12 cellular contexts compared by ENCODE assay signal in genomic region chr3:16301490-16301889, GRCh38. TPM values are rescaled to one million over a fixed set of nuclear protein-coding genes. Genes with fewer than 3 reads are reported as not detected.
DNase-seq lines count a peak whose midpoint lies in the region; ATAC-seq and TF ChIP-seq lines count a peak whose summit lies in the region.
"Had no signal": no experiment of that assay in that cellular context is flagged by ENCODE, and none has a peak within 500 bp of the region (broad histone marks: within the 10 kb centered on the region; RNA-seq: fewer than 3 reads in every experiment).

No MANE protein-coding gene starts in this region.

- no peaks in the 10 kb centered on the region for H4K20me1 ChIP-seq in Loucy (ENCODE audit: insufficient read depth, low read length, poor library complexity, severe bottlenecking)

- no peaks in the 10 kb centered on the region for H3K9me2 ChIP-seq in Loucy (replicated peaks; ENCODE audit: low read depth, low read length)

- H3K27me3 Mint-ChIP-seq in CD8-positive, alpha-beta memory T cell, result no peaks in the 10 kb centered on the region
- no peaks in the 10 kb centered on the region for H3K27me3 Mint-ChIP-seq in nephron progenitor cell (ENCODE audit: low read depth, poor library complexity)

- peak overlapping the region; percentile 66 for H3K4me2 ChIP-seq in Loucy (ENCODE audit: low read depth, low read length, poor library complexity, severe bottlenecking)

- H2AFZ ChIP-seq in Loucy (ENCODE audit: low read length), result no peak overlapping the region

- no peaks in the 10 kb centered on the region for H3K27me3 ChIP-seq in CD8-positive, alpha-beta memory T cell (ENCODE audit: insufficient read depth, low read length, poor library complexity, severe bottlenecking)
- no peaks in the 10 kb centered on the region for H3K27me3 ChIP-seq in Loucy (ENCODE audit: insufficient read depth, low read length, poor library complexity, severe bottlenecking)
- H3K27me3 ChIP-seq: neutrophil had no signal

- no peaks in the 10 kb centered on the region for H3K9me3 ChIP-seq in CD8-positive, alpha-beta memory T cell (ENCODE audit: low read length)
- H3K9me3 ChIP-seq in Loucy (ENCODE audit: insufficient read depth, low read depth, low read length), result 0 out of 2 replicates have a peak, but pooled peaks cover 6% of the 10 kb centered on the region
- H3K9me3 ChIP-seq: neutrophil had no signal

- POLR2A ChIA-PET in CD8-positive, alpha-beta memory T cell (lab: Charles Lee), result interaction anchor here (0.6 to 2.6 kb wide), 12 partner anchors 10 to 1441 kb away, joined by 3 to 17 read pairs (median 7); partner anchors contain the start of genes DPH3, OXNAD1 and TBC1D5

- CTCF ChIA-PET in CD8-positive, alpha-beta memory T cell (lab: Charles Lee), result interaction anchor here (1.7 to 6.8 kb wide), 5 partner anchors 11 to 34 kb away, joined by 5 to 77 read pairs (median 48); no protein-coding TSS in a partner anchor

- no peaks in the 10 kb centered on the region for H3K79me2 ChIP-seq in Loucy (ENCODE audit: insufficient read depth, low read length)

- H3K4me3 Mint-ChIP-seq in CD8-positive, alpha-beta memory T cell, result peak overlapping the region; percentile 84 to 93 (median 88)
- H3K4me3 Mint-ChIP-seq in nephron progenitor cell, result peak overlapping the region; percentile 30

- H3K4me3 ChIP-seq in CD8-positive, alpha-beta memory T cell (ENCODE audit: low read length), result peak overlapping the region; percentile 40
- H3K4me3 ChIP-seq in Loucy (ENCODE audit: low read length, poor library complexity, severe bottlenecking), result peak overlapping the region; percentile 54

- peaks cover 35% of the 10 kb centered on the region for H3K36me3 ChIP-seq in CD8-positive, alpha-beta memory T cell (ENCODE audit: insufficient read depth, low read length)
- H3K36me3 ChIP-seq in Loucy (ENCODE audit: insufficient read depth, low read length), result peaks cover 39% of the 10 kb centered on the region

- H3K36me3 Mint-ChIP-seq in CD8-positive, alpha-beta memory T cell, result peaks cover 32 to 78% (median 46%) of the 10 kb centered on the region in 3 donors
- peaks cover 79% of the 10 kb centered on the region for H3K36me3 Mint-ChIP-seq in nephron progenitor cell (ENCODE audit: low read depth)

- peaks cover 0 to 3% (median 0%) of the 10 kb centered on the region in 5 donors for H3K9me3 Mint-ChIP-seq in CD8-positive, alpha-beta memory T cell
- peaks cover 12% of the 10 kb centered on the region for H3K9me3 Mint-ChIP-seq in nephron progenitor cell

- peak overlapping the region; percentile 86 to 98 (median 95) for H3K27ac Mint-ChIP-seq in CD8-positive, alpha-beta memory T cell
- H3K27ac Mint-ChIP-seq in nephron progenitor cell, result peak overlapping the region; percentile 75

- TF ChIP-seq CTCF in Loucy (conservative IDR thresholded peaks at IDR 0.05; ENCODE audit: low read length), result no peak
- TF ChIP-seq CTCF in nephron progenitor cell (IDR thresholded peaks at IDR 0.05), result no peak

- DNase-seq in CD8-positive, alpha-beta memory T cell, result no peak
- DNase-seq in nephron progenitor cell (no peak), DMS153 treated with DMSO at 0.1 percent for 48 hours (lab: John Stamatoyannopoulos, UW; ENCODE audit: unreplicated experiment) (no peak), NCI-H2196 (lab: John Stamatoyannopoulos, UW; ENCODE audit: unreplicated experiment) (no peak)
- DNase-seq: HCEC 1CT; Karpas-422; stimulated activated CD8-positive, alpha-beta memory T cell treated with anti-CD3 and anti-CD28 coated beads, Interleukin-4, amount 100 ng/mL, for 48 hours had no signal

- peaks cover 99% of the 10 kb centered on the region for H3K4me1 ChIP-seq in CD8-positive, alpha-beta memory T cell (ENCODE audit: insufficient read depth, low read length)
- peaks cover 45% of the 10 kb centered on the region for H3K4me1 ChIP-seq in Loucy (ENCODE audit: insufficient read depth, low read length, poor library complexity, severe bottlenecking)

- H3K27ac ChIP-seq in CD8-positive, alpha-beta memory T cell (ENCODE audit: low read depth, low read length), result peak overlapping the region; percentile 34
- H3K27ac ChIP-seq in cingulate gyrus (ENCODE audit: low read depth, low read length), result peak overlapping the region; percentile 21
- H3K27ac ChIP-seq: neutrophil had no signal

- H3K9ac ChIP-seq in Loucy (ENCODE audit: low read depth, low read length, poor library complexity, severe bottlenecking), result peak overlapping the region; percentile 32

- no peak for ATAC-seq in GM19023 (IDR thresholded peaks at IDR 0.05; ENCODE audit: unreplicated experiment)
- ATAC-seq in GM18873 (IDR thresholded peaks at IDR 0.05; ENCODE audit: low FRiP score, unreplicated experiment), result no peak

- H3F3A ChIP-seq in Loucy (ENCODE audit: low read depth), result peaks cover 3% of the 10 kb centered on the region

- H3K4me1 Mint-ChIP-seq in CD8-positive, alpha-beta memory T cell, result peaks cover 91 to 99% (median 98%) of the 10 kb centered on the region in 3 donors
- peaks cover 25% of the 10 kb centered on the region for H3K4me1 Mint-ChIP-seq in nephron progenitor cell

RNA-seq across cellular contexts. Expression of gene OXNAD1, which starts 36.5 kb away (rescaled TPM):
- total RNA-seq in CD8-positive, alpha-beta memory T cell, result 10 to 100 TPM; 28.6 to 30.1 TPM
- 64.2 TPM for polyA plus RNA-seq in CD8-positive, alpha-beta memory T cell

RNA-seq across cellular contexts. Expression of gene DPH3, which starts 36.7 kb away (rescaled TPM):
- total RNA-seq in CD8-positive, alpha-beta memory T cell, result 10 to 100 TPM; 31.7 to 32.8 TPM
- polyA plus RNA-seq in CD8-positive, alpha-beta memory T cell, result 29.9 TPM
